ENCODE assay signal across 1 cellular context in the genomic region with DNA sequence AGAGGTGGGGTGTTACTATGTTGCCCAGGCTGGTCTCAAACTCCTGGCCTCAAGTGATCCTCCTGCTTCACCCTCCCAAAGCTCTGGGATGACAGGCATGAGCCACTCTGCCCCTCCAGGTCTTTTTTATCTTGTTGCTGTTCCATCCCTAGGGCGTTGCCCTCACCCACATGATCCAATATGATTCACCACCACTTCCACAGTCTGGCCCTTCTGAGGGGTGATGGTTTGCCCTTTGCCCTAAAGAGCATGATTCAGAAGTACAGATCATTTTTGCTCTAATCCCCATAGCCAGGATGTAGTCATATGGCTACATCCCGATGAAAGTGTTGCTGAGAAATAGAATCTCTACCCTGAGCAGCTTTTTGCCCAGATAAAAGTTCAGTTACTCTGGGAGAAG.
TF ChIP-seq lines count a peak whose summit lies in the region.

No MANE protein-coding gene starts in this region.

TF ChIP-seq in SK-N-SH, 30 proteins besides CTCF, POLR2A, EP300 and RAD21:
- TF ChIP-seq FOXJ3 (CRISPR knock-in tag; IDR thresholded peaks at IDR 0.05) (no peak), EZH2phosphoT487 (IDR thresholded peaks at IDR 0.05; ENCODE audit: borderline replicate concordance, low read depth) (no peak), TAF1 (IDR thresholded peaks at IDR 0.05; ENCODE audit: borderline replicate concordance, low read depth, low read length) (no peak), TCF12 (IDR thresholded peaks at IDR 0.05) (peak; percentile 63), CHD2 (IDR thresholded peaks at IDR 0.05; ENCODE audit: low read length, partially characterized antibody) (no peak), POLR2AphosphoS5 (IDR thresholded peaks at IDR 0.05; ENCODE audit: low read depth, low read length) (no peak), FOXM1 (IDR thresholded peaks at IDR 0.05; ENCODE audit: low read depth) (no peak), GATA2 (CRISPR knock-in tag; IDR thresholded peaks at IDR 0.05) (no peak), SMC3 (IDR thresholded peaks at IDR 0.05; ENCODE audit: low read depth, low read length) (no peak), RXRA (IDR thresholded peaks at IDR 0.05; ENCODE audit: borderline replicate concordance, low read depth) (peak; percentile 87), JUND (IDR thresholded peaks at IDR 0.05) (peak; percentile 67), TEAD4 (IDR thresholded peaks at IDR 0.05; ENCODE audit: borderline replicate concordance, insufficient read depth) (no peak), GABPA (IDR thresholded peaks at IDR 0.05; ENCODE audit: low read depth) (no peak), USF2 (IDR thresholded peaks at IDR 0.05; ENCODE audit: borderline replicate concordance, low read depth, low read length) (no peak), ELF1 (IDR thresholded peaks at IDR 0.05) (no peak), RCOR1 (IDR thresholded peaks at IDR 0.05; ENCODE audit: low read length) (no peak), SIN3A (IDR thresholded peaks at IDR 0.05; ENCODE audit: borderline replicate concordance, low read depth, low read length) (no peak), ZBTB33 (IDR thresholded peaks at IDR 0.05; ENCODE audit: borderline replicate concordance, low read depth) (no peak), USF1 (IDR thresholded peaks at IDR 0.05; ENCODE audit: borderline replicate concordance, low read depth) (peak; percentile 77; the same call in 1 of the 2 replicates), MXI1 (IDR thresholded peaks at IDR 0.05; ENCODE audit: low read depth, low read length) (no peak), NRF1 (IDR thresholded peaks at IDR 0.05; ENCODE audit: low read depth, low read length) (no peak), NFIC (IDR thresholded peaks at IDR 0.05; ENCODE audit: borderline replicate concordance) (no peak), IRF3 (IDR thresholded peaks at IDR 0.05; ENCODE audit: low read depth, low read length) (no peak), REST (IDR thresholded peaks at IDR 0.05; ENCODE audit: low read depth, low read length) (no peak), RFX5 (IDR thresholded peaks at IDR 0.05; ENCODE audit: low read length) (no peak), MEF2A (IDR thresholded peaks at IDR 0.05; ENCODE audit: borderline replicate concordance, low read depth) (no peak), FOSL2 (IDR thresholded peaks at IDR 0.05; ENCODE audit: borderline replicate concordance, low read depth) (peak; percentile 85), YY1 (IDR thresholded peaks at IDR 0.05; ENCODE audit: low read depth) (no peak)
- TF ChIP-seq, protein P1, sequence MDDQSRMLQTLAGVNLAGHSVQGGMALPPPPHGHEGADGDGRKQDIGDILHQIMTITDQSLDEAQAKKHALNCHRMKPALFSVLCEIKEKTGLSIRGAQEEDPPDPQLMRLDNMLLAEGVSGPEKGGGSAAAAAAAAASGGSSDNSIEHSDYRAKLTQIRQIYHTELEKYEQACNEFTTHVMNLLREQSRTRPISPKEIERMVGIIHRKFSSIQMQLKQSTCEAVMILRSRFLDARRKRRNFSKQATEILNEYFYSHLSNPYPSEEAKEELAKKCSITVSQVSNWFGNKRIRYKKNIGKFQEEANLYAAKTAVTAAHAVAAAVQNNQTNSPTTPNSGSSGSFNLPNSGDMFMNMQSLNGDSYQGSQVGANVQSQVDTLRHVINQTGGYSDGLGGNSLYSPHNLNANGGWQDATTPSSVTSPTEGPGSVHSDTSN (IDR thresholded peaks at IDR 0.05) = peak; percentile 45; the same call in 1 of the 2 replicates
- TF ChIP-seq, protein P2, sequence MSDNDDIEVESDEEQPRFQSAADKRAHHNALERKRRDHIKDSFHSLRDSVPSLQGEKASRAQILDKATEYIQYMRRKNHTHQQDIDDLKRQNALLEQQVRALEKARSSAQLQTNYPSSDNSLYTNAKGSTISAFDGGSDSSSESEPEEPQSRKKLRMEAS (IDR thresholded peaks at IDR 0.05; ENCODE audit: low read depth) = peak; percentile 68; the same call in 1 of the 2 replicates
